Comparison of ENCODE assay signal across 24 cellular contexts in genomic region chr5:93735378-93735777, GRCh38. TPM values are rescaled to one million over a fixed set of nuclear protein-coding genes. Genes with fewer than 3 reads are reported as not detected.
DNase-seq lines count a peak whose midpoint lies in the region; ATAC-seq and TF ChIP-seq lines count a peak whose summit lies in the region.
"Had no signal": no experiment of that assay in that cellular context is flagged by ENCODE, and none has a peak within 500 bp of the region (broad histone marks: within the 10 kb centered on the region; RNA-seq: fewer than 3 reads in every experiment).

No MANE protein-coding gene starts in this region.

- H3K4me1 ChIP-seq in adipocyte (ENCODE audit: control insufficient read depth, insufficient read depth, low read length) (no peaks in the 10 kb centered on the region), aorta (ENCODE audit: control insufficient read depth in 1 of 2, insufficient read depth in 2 of 2, low read length in 2 of 2) (no peaks in the 10 kb centered on the region)
- H3K4me1 ChIP-seq: esophagus squamous epithelium, prostate gland, SJSA1, thyroid gland had no signal

- ATAC-seq in HG03135 (IDR thresholded peaks at IDR 0.05; ENCODE audit: unreplicated experiment) (no peak), aorta (ENCODE audit: low FRiP score) (no peak), GM21447 (IDR thresholded peaks at IDR 0.05; ENCODE audit: unreplicated experiment) (no peak)
- ATAC-seq: CD8-positive, alpha-beta T cell; GM12878; GM23338; mucosa of descending colon; stimulated activated naive B cell treated with anti-CD40 and anti-IgM and Interleukin-4, amounts not matched to agents 10 μg/mL and 1 μg/mL and 100 μg/mL, for 72 hours had no signal

- H3K4me3 ChIP-seq in adipocyte (ENCODE audit: low read length) (no peak overlapping the region), fibroblast of mammary gland (ENCODE audit: control insufficient read depth, low read depth, low read length) (no peak overlapping the region), aorta (ENCODE audit: low read length in 2 of 2) (no peak overlapping the region)
- H3K4me3 ChIP-seq: esophagus squamous epithelium, GM12878, GM23338, mucosa of descending colon, prostate gland, SJSA1, skin epidermis, thyroid gland had no signal

- H3K9me3 ChIP-seq in adipocyte (ENCODE audit: control insufficient read depth, low read length) = peaks cover 3% of the 10 kb centered on the region
- H3K9me3 ChIP-seq in aorta (ENCODE audit: control insufficient read depth, low read length) = no peaks in the 10 kb centered on the region
- H3K9me3 ChIP-seq: esophagus squamous epithelium, mucosa of descending colon, prostate gland, SJSA1, thyroid gland had no signal

- intact Hi-C loops in aorta (cut with DNase I) = no loop called here

- DNase-seq in GM03348 (ENCODE audit: low spot score) = peak; percentile 7
- DNase-seq in adipocyte (ENCODE audit: low read depth) = peak; percentile 15
- peak; percentile 80 for DNase-seq in fibroblast of mammary gland (ENCODE audit: low read depth)
- DNase-seq in pulmonary artery endothelial cell (ENCODE audit: low read depth, low spot score) = peak; percentile 60
- DNase-seq in aorta = no peak
- DNase-seq in NCI-H1105 (lab: John Stamatoyannopoulos, UW) = no peak
- DNase-seq: activated CD4-positive, alpha-beta T cell treated with anti-CD3 and anti-CD28 coated beads for 48 hours; activated naive CD4-positive, alpha-beta T cell treated with anti-CD3 and anti-CD28 coated beads, Interleukin-2, amount 50 U/mL, for 16 hours; activated T-cell treated with anti-CD3 and anti-CD28 coated beads, Interleukin-2, amount 50 U/mL, for 48 hours; anterior cingulate cortex; CD8-positive, alpha-beta T cell; effector memory CD4-positive, alpha-beta T cell; esophagus squamous epithelium; mucosa of descending colon; NCI-H524 treated with DMSO at 0.1 percent for 48 hours; stimulated activated naive B cell treated with anti-CD40 and anti-IgM and Interleukin-4, amounts not matched to agents 10 μg/mL and 1 μg/mL and 100 μg/mL, for 72 hours; thyroid gland had no signal

- no peak overlapping the region for H3K9ac ChIP-seq in adipocyte (ENCODE audit: low read length)

- no peak for TF ChIP-seq CTCF in fibroblast of mammary gland (conservative IDR thresholded peaks at IDR 0.05; ENCODE audit: control insufficient read depth, insufficient read depth, low read depth, low read length)

- H3K27me3 ChIP-seq in adipocyte (replicated peaks; ENCODE audit: control insufficient read depth, insufficient read depth, low read length) (no peaks in the 10 kb centered on the region), aorta (ENCODE audit: control insufficient read depth in 1 of 2, insufficient read depth in 2 of 2, low read length in 1 of 2) (no peaks in the 10 kb centered on the region)
- H3K27me3 ChIP-seq: esophagus squamous epithelium, SJSA1, thyroid gland had no signal

- 89 to 95% methylated on average over 1 of the region's 1 CpG for WGBS in aorta, 2 donors

- no peak overlapping the region for H3K27ac ChIP-seq in aorta (ENCODE audit: low read depth in 1 of 2, low read length in 2 of 2)
- H3K27ac ChIP-seq: esophagus squamous epithelium, prostate gland, SJSA1, skin epidermis, thyroid gland had no signal

- H3K36me3 ChIP-seq in adipocyte (ENCODE audit: control insufficient read depth, insufficient read depth, low read length, severe bottlenecking) (no peaks in the 10 kb centered on the region), aorta (ENCODE audit: control insufficient read depth in 1 of 2, insufficient read depth in 2 of 2, low read length in 1 of 2) (no peaks in the 10 kb centered on the region)
- H3K36me3 ChIP-seq: prostate gland, SJSA1 had no signal

RNA-seq across cellular contexts. Expression of gene POU5F2, which starts 6.0 kb away (rescaled TPM):
- total RNA-seq in pulmonary artery endothelial cell = 0.26 and 0.46 TPM in 2 replicates
- total RNA-seq in aorta = 1 to 10 TPM; 2.8 to 5.1 TPM
- polyA plus RNA-seq in aorta = under 1 TPM in 1 of 2 donors, not detected in 1; 0.10 TPM

Comparison
In these comparisons a context has a peak if more than half of its experiments do, and no peak if none do; other contexts are left out.
1. DNase-seq: peak in GM03348 (single experiment), adipocyte (single experiment), fibroblast of mammary gland (single experiment) and pulmonary artery endothelial cell (single experiment); none in aorta (0 of 2) and NCI-H1105 (single experiment).